ENCODE assay signal across 7 cellular contexts in genomic region chr3:145094355-145094941, GRCh38.
DNase-seq lines count a peak whose midpoint lies in the region; ATAC-seq and TF ChIP-seq lines count a peak whose summit lies in the region.

No MANE protein-coding gene starts in this region.

- H3K27ac Mint-ChIP-seq in chondrocyte (ENCODE audit: unreplicated experiment) (peak overlapping the region; percentile 12), endothelial cell (ENCODE audit: unreplicated experiment) (no peak overlapping the region)
- no peak overlapping the region for H3K27ac Mint-ChIP-seq in stimulated activated memory B cell treated with anti-CD40 and anti-IgM and Interleukin-4, amounts not matched to agents 10 μg/mL and 1 μg/mL and 100 μg/mL, for 72 hours

- DNase-seq in NAMALWA (ENCODE audit: low spot score) (peak; percentile 68), chondrocyte (ENCODE audit: low spot score) (no peak), endothelial cell (ENCODE audit: low spot score) (no peak), left ventricle myocardium superior (no peak)

- no peaks in the 10 kb centered on the region for H3K9me3 Mint-ChIP-seq in chondrocyte (ENCODE audit: low read depth)
- H3K9me3 Mint-ChIP-seq in stimulated activated memory B cell treated with anti-CD40 and anti-IgM and Interleukin-4, amounts not matched to agents 10 μg/mL and 1 μg/mL and 100 μg/mL, for 72 hours: no peaks in the 10 kb centered on the region
- no peaks in the 10 kb centered on the region for H3K9me3 Mint-ChIP-seq in endothelial cell (ENCODE audit: unreplicated experiment)

- no peak for TF ChIP-seq CTCF in chondrocyte (IDR thresholded peaks at IDR 0.05)
- no peak for TF ChIP-seq CTCF in endothelial cell (IDR thresholded peaks at IDR 0.05; ENCODE audit: unreplicated experiment)

- intact Hi-C loops in left ventricle myocardium superior (cut with micrococcal nuclease): no loop called here

- H3K27me3 Mint-ChIP-seq in chondrocyte (ENCODE audit: low read depth) (no peaks in the 10 kb centered on the region), endothelial cell (ENCODE audit: unreplicated experiment) (no peaks in the 10 kb centered on the region)
- no peaks in the 10 kb centered on the region for H3K27me3 Mint-ChIP-seq in stimulated activated memory B cell treated with anti-CD40 and anti-IgM and Interleukin-4, amounts not matched to agents 10 μg/mL and 1 μg/mL and 100 μg/mL, for 72 hours

- H3K36me3 Mint-ChIP-seq in chondrocyte (ENCODE audit: low read depth) (no peaks in the 10 kb centered on the region), endothelial cell (ENCODE audit: low read depth, unreplicated experiment) (no peaks in the 10 kb centered on the region)
- H3K36me3 Mint-ChIP-seq in stimulated activated memory B cell treated with anti-CD40 and anti-IgM and Interleukin-4, amounts not matched to agents 10 μg/mL and 1 μg/mL and 100 μg/mL, for 72 hours: no peaks in the 10 kb centered on the region

- H3K4me1 Mint-ChIP-seq in chondrocyte (ENCODE audit: low read depth): peaks cover 16% of the 10 kb centered on the region
- H3K4me1 Mint-ChIP-seq in stimulated activated memory B cell treated with anti-CD40 and anti-IgM and Interleukin-4, amounts not matched to agents 10 μg/mL and 1 μg/mL and 100 μg/mL, for 72 hours: peaks cover 6% of the 10 kb centered on the region
- no peaks in the 10 kb centered on the region for H3K4me1 Mint-ChIP-seq in endothelial cell (ENCODE audit: unreplicated experiment)

- peak; percentile 97 for ATAC-seq in GM18511 (IDR thresholded peaks at IDR 0.05; ENCODE audit: unreplicated experiment)
- peak; percentile 75 for ATAC-seq in HG02571 (IDR thresholded peaks at IDR 0.05; ENCODE audit: unreplicated experiment)
- peak; percentile 59 for ATAC-seq in stimulated activated memory B cell treated with anti-CD40 and anti-IgM and Interleukin-4, amounts not matched to agents 10 μg/mL and 1 μg/mL and 100 μg/mL, for 72 hours
- ATAC-seq in left ventricle myocardium superior: no peak

- H3K4me3 Mint-ChIP-seq in chondrocyte (ENCODE audit: unreplicated experiment): no peak overlapping the region
- H3K4me3 Mint-ChIP-seq in stimulated activated memory B cell treated with anti-CD40 and anti-IgM and Interleukin-4, amounts not matched to agents 10 μg/mL and 1 μg/mL and 100 μg/mL, for 72 hours: no peak overlapping the region
- H3K4me3 Mint-ChIP-seq in endothelial cell (ENCODE audit: unreplicated experiment): no peak overlapping the region
